In genomic region chr3:64932666-64933342, GRCh38 we compare ENCODE assay signal across 22 cellular contexts.
DNase-seq lines count a peak whose midpoint lies in the region; ATAC-seq, FAIRE-seq and TF ChIP-seq lines count a peak whose summit lies in the region.
"Had no signal": no experiment of that assay in that cellular context is flagged by ENCODE, and none has a peak within 500 bp of the region (broad histone marks: within the 10 kb centered on the region; RNA-seq: fewer than 3 reads in every experiment).

No MANE protein-coding gene starts in this region.

- H2AFZ ChIP-seq in H9 (ENCODE audit: low read length) = no peak overlapping the region
- no peak overlapping the region for H2AFZ ChIP-seq in keratinocyte (ENCODE audit: control insufficient read depth, low read length)
- H2AFZ ChIP-seq: GM23248 had no signal

- no peak overlapping the region for H3K56ac ChIP-seq in H9 (ENCODE audit: insufficient read length, low read depth, low read length)

- no peak overlapping the region for H3K4me3 Mint-ChIP-seq in H9
- H3K4me3 Mint-ChIP-seq in endothelial cell (ENCODE audit: unreplicated experiment) = peak overlapping the region; percentile 31
- H3K4me3 Mint-ChIP-seq in activated CD8-positive, alpha-beta T cell treated with anti-CD3 and anti-CD28 coated beads, Interleukin-2, amount 10 ng/mL, durations not matched to agents 7 days and 5 days = no peak overlapping the region

- POLR2A ChIA-PET in activated CD8-positive, alpha-beta T cell treated with anti-CD3 and anti-CD28 coated beads, Interleukin-2, amount 10 ng/mL, durations not matched to agents 7 days and 5 days (lab: Charles Lee) = no interaction called here

- H4K5ac ChIP-seq in H9 (ENCODE audit: insufficient read length, low read depth, low read length) = no peak overlapping the region

- dilution Hi-C loops in keratinocyte (cut with MboI; ENCODE audit: extremely low pct_ligation_motif_present, low sequenced_read_pairs) = no loop called here

- FAIRE-seq in keratinocyte (lab: Jason Lieb, UNC) = no peak
- FAIRE-seq: A549 had no signal

- H2BK12ac ChIP-seq in H9 (ENCODE audit: insufficient read length, low read depth, low read length) = no peak overlapping the region

- no peak overlapping the region for H2BK120ac ChIP-seq in H9 (ENCODE audit: low read depth, low read length, poor library complexity, severe bottlenecking)

- H3K4ac ChIP-seq in H9 (ENCODE audit: low read depth, low read length) = no peak overlapping the region

- H3K27me3 Mint-ChIP-seq in H9 (ENCODE audit: low read depth) (no peaks in the 10 kb centered on the region), endothelial cell (ENCODE audit: unreplicated experiment) (peaks cover 5% of the 10 kb centered on the region)
- H3K27me3 Mint-ChIP-seq in activated CD8-positive, alpha-beta T cell treated with anti-CD3 and anti-CD28 coated beads, Interleukin-2, amount 10 ng/mL, durations not matched to agents 7 days and 5 days (ENCODE audit: low read depth) = no peaks in the 10 kb centered on the region

- H3K27ac Mint-ChIP-seq in H9 (no peak overlapping the region), endothelial cell (ENCODE audit: unreplicated experiment) (no peak overlapping the region)
- H3K27ac Mint-ChIP-seq in activated CD8-positive, alpha-beta T cell treated with anti-CD3 and anti-CD28 coated beads, Interleukin-2, amount 10 ng/mL, durations not matched to agents 7 days and 5 days = no peak overlapping the region

- H3K18ac ChIP-seq in H9 (ENCODE audit: insufficient read length, low read depth, low read length) = no peak overlapping the region

- H3K36me3 ChIP-seq in keratinocyte (ENCODE audit: control insufficient read depth in 2 of 2, extremely low read depth in 1 of 2, insufficient read depth in 2 of 2, low read length in 2 of 2) (no peaks in the 10 kb centered on the region), prostate gland (no peaks in the 10 kb centered on the region)
- H3K36me3 ChIP-seq: BE2C had no signal

- H3K27me3 ChIP-seq in H9 (ENCODE audit: insufficient read depth, low read length) (no peaks in the 10 kb centered on the region), keratinocyte (ENCODE audit: control insufficient read depth, extremely low read depth, insufficient read depth, low read length) (no peaks in the 10 kb centered on the region), prostate gland (replicated peaks; ENCODE audit: insufficient read depth) (no peaks in the 10 kb centered on the region)
- H3K27me3 ChIP-seq: BE2C had no signal

- H3K4me1 ChIP-seq in H9 (ENCODE audit: insufficient read depth, low read length) (no peaks in the 10 kb centered on the region), keratinocyte (ENCODE audit: control insufficient read depth, extremely low read depth, insufficient read depth, low read length) (peaks cover 6% of the 10 kb centered on the region), prostate gland (replicated peaks) (no peaks in the 10 kb centered on the region)
- H3K4me1 ChIP-seq: A549, BE2C had no signal

- no peak overlapping the region for H2BK15ac ChIP-seq in H9 (ENCODE audit: low read depth, low read length)

- no peak overlapping the region for H3K23ac ChIP-seq in H9 (ENCODE audit: insufficient read length, low read depth, low read length)

- H2BK5ac ChIP-seq in H9 (ENCODE audit: insufficient read length, low read length) = no peak overlapping the region

- no peaks in the 10 kb centered on the region for H3K9me1 ChIP-seq in keratinocyte (ENCODE audit: control insufficient read depth, extremely low read depth, insufficient read depth, low read length)

- H3K4me2 ChIP-seq in H9 (ENCODE audit: insufficient read depth, insufficient read length, low read length) (no peak overlapping the region), keratinocyte (ENCODE audit: control insufficient read depth, extremely low read depth, insufficient read depth, low read depth, low read length) (no peak overlapping the region)
- H3K4me2 ChIP-seq: A549 had no signal

- H3K27ac ChIP-seq in H9 (ENCODE audit: insufficient read length, low read depth, low read length) (no peak overlapping the region), keratinocyte (ENCODE audit: control insufficient read depth, insufficient read depth, low read length) (no peak overlapping the region), prostate gland (peak overlapping the region in 1 of 2 donors; percentile 71)
- H3K27ac ChIP-seq: A549, GM23248 had no signal

- H3K79me1 ChIP-seq in H9 (ENCODE audit: insufficient read depth, low read depth, low read length, poor library complexity, severe bottlenecking) = no peaks in the 10 kb centered on the region

- intact Hi-C loops in prostate gland (cut with DNase I) = no loop called here

- no peak overlapping the region for H3K9ac ChIP-seq in H9 (ENCODE audit: extremely low read depth, insufficient read length, low read length)
- H3K9ac ChIP-seq in keratinocyte (ENCODE audit: control insufficient read depth, extremely low read depth, insufficient read depth, low read length) = no peak overlapping the region
- H3K9ac ChIP-seq: GM23248 had no signal

- TF ChIP-seq CTCF in H9 (conservative IDR thresholded peaks at IDR 0.05) (no peak), endothelial cell (IDR thresholded peaks at IDR 0.05; ENCODE audit: unreplicated experiment) (no peak), keratinocyte (optimal IDR thresholded peaks at IDR 0.05 in 1 of 3, IDR thresholded peaks at IDR 0.05 in 1 of 3, conservative IDR thresholded peaks at IDR 0.05 in 1 of 3; ENCODE audit: extremely low read depth in 1 of 3, insufficient read depth in 2 of 3, low read length in 3 of 3) (no peak), prostate gland (IDR thresholded peaks at IDR 0.05) (no peak)

- no peak overlapping the region for H3K4me3 ChIP-seq in keratinocyte (ENCODE audit: control insufficient read depth in 2 of 3, extremely low read depth in 1 of 3, insufficient read depth in 2 of 3, low read depth in 1 of 3, low read length in 3 of 3)
- no peak overlapping the region for H3K4me3 ChIP-seq in prostate gland
- H3K4me3 ChIP-seq: A549, GM23248 had no signal

- H3K23me2 ChIP-seq in H9 (ENCODE audit: insufficient read length, low read depth, low read length, poor library complexity, severe bottlenecking) = no peaks in the 10 kb centered on the region

- no peaks in the 10 kb centered on the region for H3K9me3 ChIP-seq in H9 (ENCODE audit: control insufficient read depth, low read depth, low read length)
- H3K9me3 ChIP-seq in keratinocyte (ENCODE audit: control insufficient read depth, low read depth, low read length) = peaks cover 2% of the 10 kb centered on the region
- H3K9me3 ChIP-seq in prostate gland = no peaks in the 10 kb centered on the region
- H3K9me3 ChIP-seq: A549, BE2C had no signal

- H3K14ac ChIP-seq in H9 (ENCODE audit: insufficient read depth, low read length) = no peak overlapping the region

- no peak for TF ChIP-seq POLR2A in prostate gland (IDR thresholded peaks at IDR 0.05)

- DNase-seq in H9 (peak; percentile 33), endothelial cell (ENCODE audit: low spot score) (no peak), keratinocyte (ENCODE audit: low read depth, low spot score) (peak; percentile 36), prostate gland (ENCODE audit: low spot score) (peak; percentile 81)
- no peak for DNase-seq in activated CD8-positive, alpha-beta T cell treated with anti-CD3 and anti-CD28 coated beads, Interleukin-2, amount 10 ng/mL, durations not matched to agents 7 days and 5 days
- DNase-seq: BE2C, DMS 273 treated with DMSO at 0.1 percent for 48 hours, DMS79 treated with DMSO at 0.1 percent for 48 hours, GM23248, HCEC 1CT, KG1, MV-4-11, NCI-H1694, NCI-H2081, NCI-H2171 treated with DMSO at 0.1 percent for 48 hours, NCI-H524 treated with DMSO at 0.1 percent for 48 hours, NCI-H82 had no signal

- H4K91ac ChIP-seq in H9 (ENCODE audit: insufficient read length, low read depth, low read length) = no peak overlapping the region

- H3K36me3 Mint-ChIP-seq in H9 (ENCODE audit: insufficient read depth in 1 of 3, low read depth in 3 of 3) = peaks cover 6 to 10% (median 6%) of the 10 kb centered on the region in 3 experiments; a peak in 6 of 7 replicates
- peaks cover 18% of the 10 kb centered on the region for H3K36me3 Mint-ChIP-seq in endothelial cell (ENCODE audit: low read depth, unreplicated experiment)
- H3K36me3 Mint-ChIP-seq in activated CD8-positive, alpha-beta T cell treated with anti-CD3 and anti-CD28 coated beads, Interleukin-2, amount 10 ng/mL, durations not matched to agents 7 days and 5 days (ENCODE audit: low read depth) = no peaks in the 10 kb centered on the region

- no CpG with 5 or more reads among the region's 8 CpGs for WGBS in H9 (ENCODE audit: extremely low coverage, insufficient read length, low lambda C conversion rate)
- 85% methylated on average over 7 of the region's 8 CpGs for WGBS in prostate gland

- ATAC-seq in GM18511 (IDR thresholded peaks at IDR 0.05; ENCODE audit: unreplicated experiment) (no peak), GM21360 (IDR thresholded peaks at IDR 0.05; ENCODE audit: unreplicated experiment) (no peak)
- ATAC-seq in activated CD4-positive, CD25-positive, alpha-beta regulatory T cell treated with anti-CD3 and anti-CD28 coated beads, Interleukin-2, amount 50 U/mL, for 24 hours = no peak
- ATAC-seq in activated CD8-positive, alpha-beta T cell treated with anti-CD3 and anti-CD28 coated beads, Interleukin-2, amount 10 ng/mL, durations not matched to agents 7 days and 5 days = no peak
- ATAC-seq: A549, Panc1 had no signal

- H2BK20ac ChIP-seq in H9 (ENCODE audit: low read depth, low read length, poor library complexity, severe bottlenecking) = no peak overlapping the region

- 0 out of 4 replicates have a peak, but pooled peaks cover 0 to 4% of the 10 kb centered on the region in 2 experiments for H3K4me1 Mint-ChIP-seq in H9
- H3K4me1 Mint-ChIP-seq in endothelial cell (ENCODE audit: unreplicated experiment) = peaks cover 3% of the 10 kb centered on the region
- H3K4me1 Mint-ChIP-seq in activated CD8-positive, alpha-beta T cell treated with anti-CD3 and anti-CD28 coated beads, Interleukin-2, amount 10 ng/mL, durations not matched to agents 7 days and 5 days (ENCODE audit: low read depth) = no peaks in the 10 kb centered on the region

- H2AK5ac ChIP-seq in H9 (ENCODE audit: insufficient read length, low read length) = no peak overlapping the region

- H3K79me2 ChIP-seq in H9 (ENCODE audit: insufficient read depth, low read length) = no peaks in the 10 kb centered on the region
- no peaks in the 10 kb centered on the region for H3K79me2 ChIP-seq in keratinocyte (ENCODE audit: control insufficient read depth, insufficient read depth, low read length)

- H3K9me3 Mint-ChIP-seq in H9 = peaks cover 13 to 17% of the 10 kb centered on the region in 2 experiments
- peaks cover 10% of the 10 kb centered on the region for H3K9me3 Mint-ChIP-seq in endothelial cell (ENCODE audit: unreplicated experiment)
- no peaks in the 10 kb centered on the region for H3K9me3 Mint-ChIP-seq in activated CD8-positive, alpha-beta T cell treated with anti-CD3 and anti-CD28 coated beads, Interleukin-2, amount 10 ng/mL, durations not matched to agents 7 days and 5 days (ENCODE audit: insufficient read depth)

- H3T11ph ChIP-seq in H9 (ENCODE audit: low read length) = no peak overlapping the region

- CTCF ChIA-PET in activated CD8-positive, alpha-beta T cell treated with anti-CD3 and anti-CD28 coated beads, Interleukin-2, amount 10 ng/mL, durations not matched to agents 7 days and 5 days (lab: Charles Lee) = no interaction called here

- H4K8ac ChIP-seq in H9 (replicated peaks; ENCODE audit: insufficient read length, low read depth, low read length) = no peak overlapping the region

- no peaks in the 10 kb centered on the region for H4K20me1 ChIP-seq in H9 (ENCODE audit: control insufficient read depth, insufficient read depth, insufficient read length)
- no peaks in the 10 kb centered on the region for H4K20me1 ChIP-seq in keratinocyte (ENCODE audit: control insufficient read depth, extremely low read depth, insufficient read depth, low read length)

Comparison
In these comparisons a context has a peak if more than half of its experiments do, and no peak if none do; other contexts are left out.
1. DNase-seq: peak in H9 (single experiment), keratinocyte (single experiment) and prostate gland (single experiment); none in endothelial cell (single experiment) and activated CD8-positive, alpha-beta T cell treated with anti-CD3 and anti-CD28 coated beads, Interleukin-2, amount 10 ng/mL, durations not matched to agents 7 days and 5 days (single experiment).